In genomic region chr7:34365011-34365410, GRCh38 we compare ENCODE assay signal across 18 cellular contexts.
DNase-seq lines count a peak whose midpoint lies in the region; ATAC-seq and TF ChIP-seq lines count a peak whose summit lies in the region.
"Had no signal": no experiment of that assay in that cellular context is flagged by ENCODE, and none has a peak within 500 bp of the region (broad histone marks: within the 10 kb centered on the region; RNA-seq: fewer than 3 reads in every experiment).

No MANE protein-coding gene starts in this region.

- H4K20me1 ChIP-seq in mammary epithelial cell (ENCODE audit: insufficient read depth, low read length) (no peaks in the 10 kb centered on the region), hepatocyte (ENCODE audit: insufficient read depth, poor library complexity, severe bottlenecking) (no peaks in the 10 kb centered on the region)

- no peaks in the 10 kb centered on the region for H3K27me3 ChIP-seq in mammary epithelial cell (ENCODE audit: insufficient read depth, low read length)
- no peaks in the 10 kb centered on the region for H3K27me3 ChIP-seq in foreskin keratinocyte
- H3K27me3 ChIP-seq in hepatocyte, result no peaks in the 10 kb centered on the region
- H3K27me3 ChIP-seq in CD8-positive, alpha-beta T cell (ENCODE audit: insufficient read depth, low read length), result no peaks in the 10 kb centered on the region

- no peaks in the 10 kb centered on the region for H3K36me3 ChIP-seq in mammary epithelial cell (ENCODE audit: insufficient read depth, low read length)
- H3K36me3 ChIP-seq in hepatocyte (replicated peaks; ENCODE audit: insufficient read depth, low read depth), result no peaks in the 10 kb centered on the region
- H3K36me3 ChIP-seq in CD8-positive, alpha-beta T cell (ENCODE audit: insufficient read depth, low read length), result no peaks in the 10 kb centered on the region

- no peak for TF ChIP-seq CTCF in RWPE1 (conservative IDR thresholded peaks at IDR 0.05; ENCODE audit: low read depth)
- TF ChIP-seq CTCF in mammary epithelial cell (conservative IDR thresholded peaks at IDR 0.05 in 1 of 2, IDR thresholded peaks at IDR 0.05 in 1 of 2; ENCODE audit: extremely low read depth in 1 of 2, insufficient read depth in 1 of 2, low read depth in 1 of 2, low read length in 2 of 2), result no peak
- no peak for TF ChIP-seq CTCF in epithelial cell of esophagus (IDR thresholded peaks at IDR 0.05; ENCODE audit: insufficient read depth, low read depth, low read length, missing control alignments)
- no peak for TF ChIP-seq CTCF in foreskin keratinocyte (conservative IDR thresholded peaks at IDR 0.05)
- TF ChIP-seq CTCF in hepatocyte (IDR thresholded peaks at IDR 0.05; ENCODE audit: poor library complexity), result no peak
- no peak for TF ChIP-seq CTCF in CD8-positive, alpha-beta T cell (IDR thresholded peaks at IDR 0.05)

- no peak overlapping the region for H3K27ac Mint-ChIP-seq in CD8-positive, alpha-beta T cell
- H3K27ac Mint-ChIP-seq: CD4-positive, alpha-beta memory T cell had no signal

- no peaks in the 10 kb centered on the region for H3K27me3 Mint-ChIP-seq in CD8-positive, alpha-beta T cell (ENCODE audit: low read depth)
- H3K27me3 Mint-ChIP-seq: CD4-positive, alpha-beta memory T cell had no signal

- peaks cover 17% of the 10 kb centered on the region for H3K4me1 ChIP-seq in mammary epithelial cell (ENCODE audit: insufficient read depth, low read length)
- H3K4me1 ChIP-seq in foreskin keratinocyte, result peaks cover 15% of the 10 kb centered on the region
- no peaks in the 10 kb centered on the region for H3K4me1 ChIP-seq in hepatocyte (ENCODE audit: insufficient read depth)
- no peaks in the 10 kb centered on the region for H3K4me1 ChIP-seq in CD8-positive, alpha-beta T cell (ENCODE audit: insufficient read depth, low read length)

- H3K4me1 Mint-ChIP-seq in CD8-positive, alpha-beta T cell (ENCODE audit: low read depth), result no peaks in the 10 kb centered on the region
- H3K4me1 Mint-ChIP-seq: CD4-positive, alpha-beta memory T cell had no signal

- POLR2A ChIA-PET in RWPE1 (lab: Yijun Ruan, JAX; ENCODE audit: low non-redundant PET), result no interaction called here
- POLR2A ChIA-PET in CD8-positive, alpha-beta T cell (lab: Charles Lee), result no interaction called here

- H3K27ac ChIP-seq in RWPE1, result no peak overlapping the region
- no peak overlapping the region for H3K27ac ChIP-seq in mammary epithelial cell (ENCODE audit: insufficient read depth, low read depth, low read length)
- peak overlapping the region; percentile 11 for H3K27ac ChIP-seq in foreskin keratinocyte
- H3K27ac ChIP-seq in hepatocyte, result no peak overlapping the region
- no peak overlapping the region for H3K27ac ChIP-seq in CD8-positive, alpha-beta T cell (ENCODE audit: low read depth, low read length)
- H3K27ac ChIP-seq: GM23248 had no signal

- peak overlapping the region; percentile 15 for H3K4me2 ChIP-seq in mammary epithelial cell (ENCODE audit: insufficient read depth, low read depth, low read length)
- no peak overlapping the region for H3K4me2 ChIP-seq in hepatocyte

- WGBS in mammary epithelial cell (ENCODE audit: low coverage, missing lambda C conversion rate), result 0% methylated on average over 1 of the region's 1 CpG
- WGBS in hepatocyte (ENCODE audit: low lambda C conversion rate, missing lambda C conversion rate), result 93% methylated on average over 1 of the region's 1 CpG

- in situ Hi-C loops in mammary epithelial cell (cut with MboI; ENCODE audit: low sequenced_read_pairs in 2 of 2), result no loop called here

- H3K4me3 ChIP-seq in mammary epithelial cell (replicated peaks in 1 of 3; ENCODE audit: insufficient read depth in 1 of 3, low read depth in 2 of 3, low read length in 3 of 3), result no peak overlapping the region
- H3K4me3 ChIP-seq in epithelial cell of esophagus (ENCODE audit: low read length), result no peak overlapping the region
- no peak overlapping the region for H3K4me3 ChIP-seq in hepatocyte
- no peak overlapping the region for H3K4me3 ChIP-seq in CD8-positive, alpha-beta T cell (ENCODE audit: low read depth, low read length)
- H3K4me3 ChIP-seq: GM12878, GM23248 had no signal

- ATAC-seq in foreskin keratinocyte, result peak; percentile 97
- ATAC-seq in sciatic nerve, result no peak
- no peak for ATAC-seq in CD8-positive, alpha-beta T cell
- ATAC-seq: GM12878 had no signal

- no peaks in the 10 kb centered on the region for H3K79me2 ChIP-seq in mammary epithelial cell (ENCODE audit: insufficient read depth, low read length)
- H3K79me2 ChIP-seq in hepatocyte, result no peaks in the 10 kb centered on the region

- H2AFZ ChIP-seq in mammary epithelial cell (ENCODE audit: low read depth, low read length) (no peak overlapping the region), hepatocyte (no peak overlapping the region)
- H2AFZ ChIP-seq: GM23248 had no signal

- BruUV-seq in mammary epithelial cell (replicated peaks; lab: Mats Ljungman, UMichigan), result no TSS peak

- DNase-seq in RWPE1 (ENCODE audit: low spot score), result peak; percentile 53
- DNase-seq in mammary epithelial cell, result peak; percentile 84
- DNase-seq in epithelial cell of esophagus (ENCODE audit: low read depth), result peak; percentile 96
- DNase-seq in foreskin keratinocyte, result peak; percentile 89 to 96
- no peak for DNase-seq in sciatic nerve (ENCODE audit: low spot score)
- DNase-seq in hepatocyte (ENCODE audit: low spot score), result no peak
- DNase-seq in CD8-positive, alpha-beta T cell, result no peak
- DNase-seq in OCI-M1 (lab: John Stamatoyannopoulos, UW), result no peak
- DNase-seq: C1 segment of cervical spinal cord; CD4-positive, alpha-beta memory T cell; DMS 273 treated with DMSO at 0.1 percent for 48 hours; DMS79; EL; GDM1; GM23248; H7; HCEC 1CT had no signal

- H3K9me3 Mint-ChIP-seq in CD8-positive, alpha-beta T cell, result no peaks in the 10 kb centered on the region

- no peaks in the 10 kb centered on the region for H3K9me3 ChIP-seq in mammary epithelial cell (replicated peaks; ENCODE audit: insufficient read depth, low read length)
- H3K9me3 ChIP-seq in hepatocyte (ENCODE audit: low read depth), result no peaks in the 10 kb centered on the region
- H3K9me3 ChIP-seq in CD8-positive, alpha-beta T cell (ENCODE audit: low read length), result no peaks in the 10 kb centered on the region

- no peak overlapping the region for H3K9ac ChIP-seq in mammary epithelial cell (ENCODE audit: insufficient read depth, low read length)
- H3K9ac ChIP-seq: GM23248 had no signal

- dilution Hi-C loops in mammary epithelial cell (cut with HindIII; ENCODE audit: low sequenced_read_pairs), result no loop called here

- no peaks in the 10 kb centered on the region for H3K9me2 ChIP-seq in hepatocyte (replicated peaks; ENCODE audit: insufficient read depth)

- CTCF ChIA-PET in RWPE1 (lab: Yijun Ruan, JAX) (interaction anchor here (0.6 to 0.7 kb wide), 2 partner anchors 15 to 144 kb away, joined by 3 read pairs; no protein-coding TSS in a partner anchor), mammary epithelial cell (lab: Charles Lee; ENCODE audit: low non-redundant PET) (interaction anchor here (0.6 kb wide), 1 partner anchor 84 kb away, joined by 8 read pairs; no protein-coding TSS in a partner anchor)
- CTCF ChIA-PET in CD8-positive, alpha-beta T cell (lab: Charles Lee), result no interaction called here

- no peaks in the 10 kb centered on the region for H3K36me3 Mint-ChIP-seq in CD8-positive, alpha-beta T cell
- H3K36me3 Mint-ChIP-seq: CD4-positive, alpha-beta memory T cell had no signal

- intact Hi-C loops in mammary epithelial cell (cut with micrococcal nuclease) (loop anchor here (5.0 kb wide), 1 partner anchor 43 kb away; no protein-coding TSS in a partner anchor), sciatic nerve (cut with DNase I) (no loop called here)
- intact Hi-C loops in CD8-positive, alpha-beta T cell (cut with DNase I, micrococcal nuclease), result no loop called here

- H3K4me3 Mint-ChIP-seq in CD8-positive, alpha-beta T cell, result no peak overlapping the region
- H3K4me3 Mint-ChIP-seq: CD4-positive, alpha-beta memory T cell had no signal

Comparison
In these comparisons a context has a peak if more than half of its experiments do, and no peak if none do; other contexts are left out.
1. DNase-seq: peak in RWPE1 (single experiment), mammary epithelial cell (single experiment), epithelial cell of esophagus (single experiment) and foreskin keratinocyte (2 of 2); none in sciatic nerve (single experiment), hepatocyte (single experiment), CD8-positive, alpha-beta T cell (0 of 7) and OCI-M1 (single experiment).